10 cellular contexts compared by ENCODE assay signal in the genomic region with DNA sequence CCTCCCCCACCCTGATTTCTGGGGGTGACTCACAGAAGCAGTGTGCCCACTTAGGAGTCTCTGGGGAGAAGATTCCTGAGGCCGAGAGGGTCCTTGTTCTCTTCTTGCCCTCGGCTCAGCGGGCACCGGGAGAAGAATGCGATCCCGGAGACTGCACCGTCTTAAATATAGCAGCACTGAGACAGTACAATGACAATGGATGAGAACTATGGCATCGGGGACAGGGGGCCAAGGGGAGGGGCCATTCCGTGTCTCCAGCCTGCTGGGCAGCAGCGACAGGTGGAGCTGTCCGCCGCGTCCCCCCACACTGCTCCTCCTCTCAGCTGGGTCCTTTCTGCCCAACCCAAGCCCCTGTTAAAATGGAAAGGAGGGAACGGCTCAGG. TPM values are rescaled to one million over a fixed set of nuclear protein-coding genes. Genes with fewer than 3 reads are reported as not detected.
DNase-seq lines count a peak whose midpoint lies in the region; ATAC-seq, FAIRE-seq and TF ChIP-seq lines count a peak whose summit lies in the region.
"Had no signal": no experiment of that assay in that cellular context is flagged by ENCODE, and none has a peak within 500 bp of the region (broad histone marks: within the 10 kb centered on the region; RNA-seq: fewer than 3 reads in every experiment).

A gene (minus strand): TSS at position 138 of the 383 bp plus-strand sequence. CDS start 3,499 bp downstream, outside the sequence.

- H3K18ac ChIP-seq in H1 (ENCODE audit: extremely low read depth, low read length) = no peak within 1 kb of the TSS

- no peaks in the 10 kb centered on the region for H4K20me1 ChIP-seq in HepG2 (ENCODE audit: insufficient read depth, low read length)
- H4K20me1 ChIP-seq in H1 (replicated peaks in 1 of 2; ENCODE audit: control insufficient read depth in 1 of 2, insufficient read depth in 2 of 2, low read length in 2 of 2) = no peaks in the 10 kb centered on the region

- H3K9me3 ChIP-seq in HepG2 (ENCODE audit: low read length) (no peaks in the 10 kb centered on the region), right lobe of liver (no peaks in the 10 kb centered on the region), H1 (ENCODE audit: insufficient read depth in 2 of 2, low read depth in 1 of 2, low read length in 1 of 2) (no peaks in the 10 kb centered on the region), vagina (no peaks in the 10 kb centered on the region)
- H3K9me3 ChIP-seq: BE2C had no signal

- H2AK5ac ChIP-seq in H1 (ENCODE audit: low read depth, low read length) = no peak within 1 kb of the TSS; the same call in 1 of the 2 replicates

- intact Hi-C loops in HepG2 (cut with micrococcal nuclease; ENCODE audit: unreplicated experiment) = loop anchor here (1.0 to 5.0 kb wide), 2 partner anchors 41 to 75 kb away; a partner anchor contains a TSS
- intact Hi-C loops in right lobe of liver (cut with DNase I) = no loop called here
- intact Hi-C loops in vagina (cut with DNase I) = no loop called here

- in situ Hi-C loops in HepG2 (cut with HindIII; ENCODE audit: extremely low pct_ligation_motif_present, low pct_unique_long_range_greater_than_20kb) = no loop called here

- peaks cover 99% of the 10 kb centered on the region for H3K4me1 ChIP-seq in HepG2 (ENCODE audit: insufficient read depth, low read length)
- H3K4me1 ChIP-seq in right lobe of liver = no peaks in the 10 kb centered on the region
- peaks cover 2 to 11% (median 5%) of the 10 kb centered on the region in 4 experiments; a peak in 5 of 7 replicates for H3K4me1 ChIP-seq in H1 (replicated peaks in 1 of 4; ENCODE audit: control insufficient read depth in 3 of 4, insufficient read depth in 4 of 4, low read length in 3 of 4)
- H3K4me1 ChIP-seq in vagina = peaks cover 39% of the 10 kb centered on the region
- H3K4me1 ChIP-seq: BE2C had no signal

- H3K23ac ChIP-seq in H1 (ENCODE audit: insufficient read length) = no peak within 1 kb of the TSS

- H2AFZ ChIP-seq in HepG2 (ENCODE audit: low read length) = no peak within 1 kb of the TSS
- H2AFZ ChIP-seq in H1 (ENCODE audit: low read length) = peak within 1 kb of the TSS; percentile 87; the same call in 1 of the 2 replicates

- POLR2A ChIA-PET in HepG2 (lab: Yijun Ruan, JAX) (interaction anchor here (1.0 to 1.8 kb wide), 8 partner anchors 8 to 301 kb away, joined by 3 to 9 read pairs (median 3); a partner anchor contains a TSS), H1 (lab: Charles Lee; ENCODE audit: partially characterized antibody) (interaction anchor here (1.2 to 1.4 kb wide), 4 partner anchors 9 to 40 kb away, joined by 3 to 7 read pairs (median 4); no protein-coding TSS in a partner anchor)

- no peak within 1 kb of the TSS for H2BK120ac ChIP-seq in H1 (replicated peaks; ENCODE audit: low read depth, low read length)

- H3K4me3 ChIP-seq in HepG2 (replicated peaks in 1 of 3; ENCODE audit: insufficient read depth in 1 of 3, low read depth in 2 of 3, low read length in 3 of 3) (peak within 1 kb of the TSS; percentile 14 to 59 (median 52); a peak in 5 of 6 replicates), right lobe of liver (no peak within 1 kb of the TSS), H1 (ENCODE audit: extremely low read depth in 1 of 4, insufficient read depth in 2 of 4, low read depth in 3 of 4, low read length in 4 of 4) (no peak within 1 kb of the TSS), vagina (peak within 1 kb of the TSS; percentile 29 to 36)

- no peak within 1 kb of the TSS for H3K56ac ChIP-seq in H1 (replicated peaks; ENCODE audit: insufficient read length, low read depth, low read length)

- no peak within 1 kb of the TSS for H2BK5ac ChIP-seq in H1 (ENCODE audit: low read depth, low read length)

- peaks cover 4% of the 10 kb centered on the region for H3K79me2 ChIP-seq in HepG2 (ENCODE audit: insufficient read depth, low read length)
- H3K79me2 ChIP-seq in H1 (ENCODE audit: control insufficient read depth in 1 of 2, insufficient read depth in 2 of 2, low read length in 2 of 2) = no peaks in the 10 kb centered on the region

- ATAC-seq in HepG2 (peak; percentile 10), right lobe of liver (no peak), HG03469 (IDR thresholded peaks at IDR 0.05; ENCODE audit: unreplicated experiment) (no peak)

- H3K36me3 Mint-ChIP-seq in mesothelial cell of epicardium = no peaks in the 10 kb centered on the region

- no peaks in the 10 kb centered on the region; the same call in 1 of the 2 replicates for H3K23me2 ChIP-seq in H1 (ENCODE audit: low read depth, low read length)

- DNase-seq in HepG2 (ENCODE audit: low spot score) (no peak), right lobe of liver (no peak), H1 (ENCODE audit: low read depth in 1 of 2, low spot score in 2 of 2) (no peak), mesothelial cell of epicardium (ENCODE audit: low spot score in 2 of 2, unreplicated experiment in 2 of 2) (no peak), vagina (ENCODE audit: extremely low spot score in 2 of 2) (no peak), NCI-H2171 treated with DMSO at 0.1 percent for 48 hours (lab: John Stamatoyannopoulos, UW) (no peak), pons (ENCODE audit: low spot score) (no peak)
- DNase-seq: cerebellar nuclear complex had no signal

- H3K14ac ChIP-seq in H1 (ENCODE audit: insufficient read length) = no peak within 1 kb of the TSS

- no peak for TF ChIP-seq EP300 in HepG2 (IDR thresholded peaks at IDR 0.05; ENCODE audit: low read depth in 2 of 2, low read length in 2 of 2)
- TF ChIP-seq EP300 in HepG2 (CRISPR knock-in tag; IDR thresholded peaks at IDR 0.05; ENCODE audit: borderline replicate concordance) = no peak
- TF ChIP-seq EP300 in H1 (IDR thresholded peaks at IDR 0.05; ENCODE audit: borderline replicate concordance in 1 of 2, low read depth in 2 of 2, low read length in 2 of 2) = no peak

- H4K5ac ChIP-seq in H1 (ENCODE audit: insufficient read length, low read depth, low read length) = no peak within 1 kb of the TSS

- H3K27ac Mint-ChIP-seq in mesothelial cell of epicardium = peak within 1 kb of the TSS; percentile 9

- no peaks in the 10 kb centered on the region for H3K9me3 Mint-ChIP-seq in mesothelial cell of epicardium

- H2BK15ac ChIP-seq in H1 (ENCODE audit: low read length) = peak within 1 kb of the TSS; percentile 19; the same call in 1 of the 2 replicates

- no peak within 1 kb of the TSS for H3K4ac ChIP-seq in H1 (replicated peaks; ENCODE audit: insufficient read length, low read depth, low read length)

- H3K4me3 Mint-ChIP-seq in mesothelial cell of epicardium = peak within 1 kb of the TSS; percentile 36

- no peak for TF ChIP-seq POLR2A in HepG2 (IDR thresholded peaks at IDR 0.05; ENCODE audit: insufficient read depth in 1 of 2, low read depth in 2 of 2, low read length in 2 of 2)
- TF ChIP-seq POLR2A in right lobe of liver (IDR thresholded peaks at IDR 0.05) = no peak
- TF ChIP-seq POLR2A in H1 (IDR thresholded peaks at IDR 0.05; ENCODE audit: control extremely low read depth in 1 of 2, low read depth in 2 of 2, low read length in 2 of 2) = no peak
- no peak for TF ChIP-seq POLR2A in vagina (IDR thresholded peaks at IDR 0.05)

- H3K4me1 Mint-ChIP-seq in mesothelial cell of epicardium = peaks cover 12% of the 10 kb centered on the region

- peak within 1 kb of the TSS; percentile 21 for H3K9ac ChIP-seq in HepG2 (ENCODE audit: insufficient read depth, low read depth, low read length)
- H3K9ac ChIP-seq in H1 (replicated peaks in 1 of 4; ENCODE audit: extremely low read depth in 1 of 4, low read depth in 3 of 4, low read length in 3 of 4) = no peak within 1 kb of the TSS

- no peaks in the 10 kb centered on the region for H3K79me1 ChIP-seq in H1 (ENCODE audit: low read depth, low read length)

- peaks cover 7% of the 10 kb centered on the region for H3K27me3 Mint-ChIP-seq in mesothelial cell of epicardium (ENCODE audit: low read depth)

- CTCF ChIA-PET in HepG2 (lab: Yijun Ruan, JAX; ENCODE audit: low intra/inter-chr PET ratio, low total read pairs) = interaction anchor here (1.8 kb wide), 1 partner anchor 41 kb away, joined by 13 read pairs; no protein-coding TSS in a partner anchor
- CTCF ChIA-PET in H1 (lab: Charles Lee; ENCODE audit: partially characterized antibody) = interaction anchor here (0.6 to 6.8 kb wide), 13 partner anchors 9 to 88 kb away, joined by 3 to 35 read pairs (median 5); no protein-coding TSS in a partner anchor

- WGBS in HepG2 (ENCODE audit: low lambda C conversion rate) = 44% methylated on average over 9 of the region's 14 CpGs
- WGBS in right lobe of liver (ENCODE audit: insufficient coverage, low coverage, low lambda C conversion rate, missing lambda C conversion rate) = 44% methylated on average over 5 of the region's 14 CpGs
- 76% methylated on average over 10 of the region's 14 CpGs; no CpG with 5 or more reads in 1 of the 2 experiments for WGBS in H1 (ENCODE audit: extremely low coverage in 1 of 2, insufficient coverage in 1 of 2, insufficient read length in 1 of 2, insufficient replicate concordance in 2 of 2, low coverage in 1 of 2, low lambda C conversion rate in 2 of 2, missing lambda C conversion rate in 1 of 2), 2 experiments

- H3K36me3 ChIP-seq in HepG2 (replicated peaks in 1 of 2; ENCODE audit: control insufficient read depth in 1 of 2, insufficient read depth in 2 of 2, low read length in 2 of 2) (no peaks in the 10 kb centered on the region), right lobe of liver (no peaks in the 10 kb centered on the region), H1 (ENCODE audit: control insufficient read depth in 2 of 4, insufficient read depth in 4 of 4, low read length in 3 of 4) (no peaks in the 10 kb centered on the region), vagina (no peaks in the 10 kb centered on the region)
- H3K36me3 ChIP-seq: BE2C had no signal

- no peak within 1 kb of the TSS for H2BK12ac ChIP-seq in H1 (ENCODE audit: low read depth, low read length)

- TF ChIP-seq CTCF in HepG2 (CRISPR knock-in tag; IDR thresholded peaks at IDR 0.05) (no peak), right lobe of liver (IDR thresholded peaks at IDR 0.05) (no peak), H1 (IDR thresholded peaks at IDR 0.05; ENCODE audit: control extremely low read depth in 1 of 3, insufficient read depth in 1 of 3, low read depth in 1 of 3, low read length in 3 of 3) (no peak), mesothelial cell of epicardium (IDR thresholded peaks at IDR 0.05; ENCODE audit: unreplicated experiment) (no peak), vagina (IDR thresholded peaks at IDR 0.05) (no peak)

- H3K4me2 ChIP-seq in HepG2 (ENCODE audit: low read depth, low read length) (peak within 1 kb of the TSS; percentile 96), H1 (ENCODE audit: insufficient read depth in 1 of 2, low read depth in 2 of 2, low read length in 2 of 2) (peak within 1 kb of the TSS in 1 of 2 experiments; percentile 26; a peak in 2 of 4 replicates)

- FAIRE-seq in HepG2 (lab: Jason Lieb, UNC) = no peak
- no peak for FAIRE-seq in H1 (lab: Jason Lieb, UNC)

- no peak within 1 kb of the TSS; the same call in 1 of the 2 replicates for H4K8ac ChIP-seq in H1 (ENCODE audit: extremely low read depth, insufficient read depth, low read length)

- BruUV-seq in HepG2 (replicated peaks; lab: Mats Ljungman, UMichigan) = no TSS peak

- TF ChIP-seq RAD21 in HepG2 (CRISPR knock-in tag; IDR thresholded peaks at IDR 0.05) (no peak), H1 (IDR thresholded peaks at IDR 0.05 in 1 of 2, conservative IDR thresholded peaks at IDR 0.05 in 1 of 2; ENCODE audit: low read depth in 2 of 2, low read length in 2 of 2) (no peak)

- peak within 1 kb of the TSS; percentile 20 for H4K91ac ChIP-seq in H1 (replicated peaks; ENCODE audit: insufficient read length, low read length)

- H3K27me3 ChIP-seq in HepG2 (ENCODE audit: control insufficient read depth in 1 of 2, insufficient read depth in 2 of 2, low read length in 2 of 2) (peaks cover 0 to 1% of the 10 kb centered on the region in 2 experiments; a peak in 1 of 5 replicates), right lobe of liver (no peaks in the 10 kb centered on the region), H1 (replicated peaks in 1 of 4; ENCODE audit: control insufficient read depth in 3 of 4, extremely low read depth in 1 of 4, insufficient read depth in 3 of 4, low read length in 3 of 4) (no peaks in the 10 kb centered on the region), vagina (no peaks in the 10 kb centered on the region)
- H3K27me3 ChIP-seq: BE2C had no signal

- H3K27ac ChIP-seq in HepG2 (ENCODE audit: extremely low read length, insufficient read depth, low read length) = no peak within 1 kb of the TSS
- H3K27ac ChIP-seq in right lobe of liver = no peak within 1 kb of the TSS
- H3K27ac ChIP-seq in H1 (ENCODE audit: low read depth, low read length) = no peak within 1 kb of the TSS
- peak within 1 kb of the TSS; percentile 41 for H3K27ac ChIP-seq in vagina

- H2BK20ac ChIP-seq in H1 (ENCODE audit: low read length) = no peak within 1 kb of the TSS; the same call in 1 of the 2 replicates

RNA-seq across cellular contexts. Expression of the gene that starts here (rescaled TPM):
- 15.3 and 16.5 TPM in 2 replicates for total RNA-seq in HepG2 (2016; rRNA removed; fragmentation: Illumina TruSeq; extraction: Trizol)
- total RNA-seq in HepG2 (2016; cell fraction: cytosol; rRNA removed; fragmentation: Illumina TruSeq; extraction: Trizol; ENCODE audit: low read depth) = 4.1 and 5.6 TPM in 2 replicates
- 13.4 and 15.6 TPM in 2 replicates for total RNA-seq in HepG2 (2016; cell fraction: insoluble cytoplasmic fraction; rRNA removed; fragmentation: Illumina TruSeq; extraction: Trizol)
- 13.7 and 13.8 TPM in 2 replicates for total RNA-seq in HepG2 (2016; cell fraction: membrane; rRNA removed; fragmentation: Illumina TruSeq; extraction: Trizol)
- total RNA-seq in HepG2 (2016; cell fraction: nucleus; rRNA removed; fragmentation: Illumina TruSeq; extraction: Trizol) = 8.9 and 12.1 TPM in 2 replicates
- polyA plus RNA-seq in HepG2 (2011; rRNA removed) = 5.8 and 7.9 TPM in 2 replicates
- polyA plus RNA-seq in HepG2 (2011; cell fraction: cytosol; rRNA removed) = 5.4 and 6.0 TPM in 2 replicates
- 11.3 and 13.5 TPM in 2 replicates for polyA plus RNA-seq in HepG2 (2011; cell fraction: nucleus; rRNA removed)
- 16.0 TPM in 2 replicates for polyA plus RNA-seq in HepG2 (2012)
- 2.4 TPM in 2 replicates for polyA plus RNA-seq in HepG2 (2016; cell fraction: cytosol; fragmentation: Illumina TruSeq; extraction: Trizol; ENCODE audit: low read depth)
- polyA plus RNA-seq in HepG2 (2016; cell fraction: insoluble cytoplasmic fraction; fragmentation: Illumina TruSeq; extraction: Trizol; ENCODE audit: low read depth) = 13.0 and 14.7 TPM in 2 replicates
- polyA plus RNA-seq in HepG2 (2016; cell fraction: membrane; fragmentation: Illumina TruSeq; extraction: Trizol; ENCODE audit: low read depth) = 8.0 and 8.5 TPM in 2 replicates
- polyA plus RNA-seq in HepG2 (2016; cell fraction: nucleus; fragmentation: Illumina TruSeq; extraction: Trizol; ENCODE audit: insufficient read depth, low read depth) = 19.4 and 21.7 TPM in 2 replicates
- 0.14 and 8.4 TPM in 2 replicates for polyA minus RNA-seq in HepG2 (2011; rRNA and poly(A)+ RNA removed; ENCODE audit: low replicate concordance)
- 3.6 and 4.5 TPM in 2 replicates for polyA minus RNA-seq in HepG2 (2011; cell fraction: cytosol; rRNA and poly(A)+ RNA removed)
- polyA minus RNA-seq in HepG2 (2011; cell fraction: nucleus; rRNA and poly(A)+ RNA removed) = 10.2 and 12.6 TPM in 2 replicates
- total RNA-seq in right lobe of liver = under 1 TPM; 0.04 to 0.37 (median 0.13) TPM
- total RNA-seq in H1 (2021; fragmentation: NEBNext Ultra II Directional; extraction: Animal tissue kit (Norgen Biotek cat#: 25700)) = 0.09 and 0.36 TPM in 2 replicates
- 0.05 and 0.08 TPM in 2 replicates for polyA plus RNA-seq in H1 (2011; rRNA removed)
- 0.04 TPM for polyA plus RNA-seq in H1 (2011; cell fraction: cytosol; rRNA removed)
- polyA plus RNA-seq in H1 (2011; cell fraction: nucleus; rRNA removed) = 0.04 TPM
- 0.09 to 0.28 TPM (median 0.14 TPM) in 4 replicates for polyA plus RNA-seq in H1 (2012, experiment 1 of 2)
- polyA plus RNA-seq in H1 (2012, experiment 2 of 2) = 0.04 TPM
- polyA plus RNA-seq in H1 (2013, experiment 1 of 2) = 0.06 TPM
- 0.06 TPM for polyA plus RNA-seq in H1 (2013, experiment 2 of 2)
- 0.12 and 0.19 TPM in 2 replicates for polyA minus RNA-seq in H1 (2011; rRNA and poly(A)+ RNA removed)
- polyA minus RNA-seq in H1 (2011; cell fraction: cytosol; rRNA and poly(A)+ RNA removed) = not detected
- 0.20 TPM for polyA minus RNA-seq in H1 (2011; cell fraction: nucleus; rRNA and poly(A)+ RNA removed)
- total RNA-seq in mesothelial cell of epicardium = 0.11 to 0.29 TPM (median 0.13 TPM) in 3 replicates
- total RNA-seq in vagina = 0.25 TPM

Comparison
In these comparisons a context has a peak if more than half of its experiments do, and no peak if none do; other contexts are left out.
1. H3K4me3 ChIP-seq: peak in HepG2 (3 of 3) and vagina (2 of 2); none in right lobe of liver (0 of 3) and H1 (0 of 4).